ENCODE assay signal across 16 cellular contexts in genomic region chr13:68380041-68380973, GRCh38.
"Had no signal": no experiment of that assay in that cellular context is flagged by ENCODE, and none has a peak within 500 bp of the region (broad histone marks: within the 10 kb centered on the region; RNA-seq: fewer than 3 reads in every experiment).

No MANE protein-coding gene starts in this region.

- H3K4me3 Mint-ChIP-seq: dendritic cell treated with granulocyte-macrophage colony-stimulating factor and Interleukin-4, amounts not matched to agents 40 ng/mL and 50 ng/mL, for 4 days; natural killer cell treated with Interleukin-12 subunit alpha and Interleukin-12 subunit beta and Interleukin-15 and Interleukin-18, amount 100 ng/mL, for 72 hours; type B pancreatic cell had no signal

- H3K36me3 Mint-ChIP-seq: type B pancreatic cell had no signal

- H3K27me3 Mint-ChIP-seq: dendritic cell treated with granulocyte-macrophage colony-stimulating factor and Interleukin-4, amounts not matched to agents 40 ng/mL and 50 ng/mL, for 4 days; natural killer cell treated with Interleukin-12 subunit alpha and Interleukin-12 subunit beta and Interleukin-15 and Interleukin-18, amount 100 ng/mL, for 72 hours; type B pancreatic cell had no signal

- H3K27ac Mint-ChIP-seq: dendritic cell treated with granulocyte-macrophage colony-stimulating factor and Interleukin-4, amounts not matched to agents 40 ng/mL and 50 ng/mL, for 4 days; natural killer cell treated with Interleukin-12 subunit alpha and Interleukin-12 subunit beta and Interleukin-15 and Interleukin-18, amount 100 ng/mL, for 72 hours; type B pancreatic cell had no signal

- H3K4me1 ChIP-seq: foreskin keratinocyte, psoas muscle had no signal

- H3K27me3 ChIP-seq: foreskin keratinocyte, neutrophil had no signal

- H3K27ac ChIP-seq: foreskin keratinocyte, neutrophil, psoas muscle had no signal

- H3K36me3 ChIP-seq: neutrophil had no signal

- H3K9me3 ChIP-seq: neutrophil, psoas muscle had no signal

- H3K4me3 ChIP-seq: lung, psoas muscle, smooth muscle cell had no signal

- DNase-seq: erythroblast; foreskin keratinocyte; kidney; left cardiac atrium; left ventricle myocardium superior; mesenchymal stem cell; midbrain; psoas muscle; stimulated activated CD4-positive, alpha-beta T cell treated with anti-CD3 and anti-CD28 coated beads, Interleukin-2, amount 100 ng/mL, for 48 hours; stimulated activated naive CD4-positive, alpha-beta T cell treated with Interleukin-2 at 50 U/mL for 16 hours had no signal

- H3K4me2 ChIP-seq: smooth muscle cell had no signal

- H3K9me3 Mint-ChIP-seq: type B pancreatic cell had no signal
